Comparison of ENCODE assay signal across 11 cellular contexts in the genomic region with DNA sequence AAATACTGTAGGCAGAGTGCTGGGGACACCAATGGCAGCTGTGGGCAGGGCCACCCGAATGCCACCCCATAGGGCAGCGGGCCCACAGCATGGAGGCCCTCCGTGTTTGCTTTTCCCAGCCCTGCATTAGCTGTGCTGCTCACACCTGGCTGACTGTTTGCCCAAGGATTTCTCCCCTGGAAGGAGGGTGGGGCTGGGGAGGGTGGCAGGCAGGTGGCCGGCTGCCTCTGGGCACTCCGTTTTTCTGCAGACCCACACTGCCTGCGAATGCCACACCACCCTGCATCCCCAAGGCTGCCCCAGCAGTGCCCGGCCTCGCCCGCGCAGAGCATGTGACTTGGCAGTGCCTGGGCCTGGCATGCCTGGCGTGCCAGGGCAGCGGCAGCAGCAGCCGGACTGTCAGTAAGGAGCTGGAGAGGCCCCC. TPM values are rescaled to one million over a fixed set of nuclear protein-coding genes. Genes with fewer than 3 reads are reported as not detected.
DNase-seq lines count a peak whose midpoint lies in the region; ATAC-seq and TF ChIP-seq lines count a peak whose summit lies in the region.
"Had no signal": no experiment of that assay in that cellular context is flagged by ENCODE, and none has a peak within 500 bp of the region (broad histone marks: within the 10 kb centered on the region; RNA-seq: fewer than 3 reads in every experiment).

No MANE protein-coding gene starts in this region.

- H3K4me1 ChIP-seq in duodenal mucosa (ENCODE audit: control insufficient read depth in 1 of 2, insufficient read depth in 2 of 2, low read length in 2 of 2) = peaks cover 65 to 68% of the 10 kb centered on the region in 2 donors
- no peaks in the 10 kb centered on the region for H3K4me1 ChIP-seq in BE2C
- peaks cover 26% of the 10 kb centered on the region for H3K4me1 ChIP-seq in effector memory CD4-positive, alpha-beta T cell (ENCODE audit: control insufficient read depth, insufficient read depth, low read length, poor library complexity, severe bottlenecking)

- ATAC-seq in GM18505 (IDR thresholded peaks at IDR 0.05; ENCODE audit: unreplicated experiment) = no peak
- ATAC-seq: naive thymus-derived CD8-positive, alpha-beta T cell had no signal

- H3K9ac ChIP-seq in duodenal mucosa (ENCODE audit: low read depth in 1 of 2, low read length in 2 of 2) = peak overlapping the region; percentile 4 to 8

- TF ChIP-seq POLR2A in GM18505 (IDR thresholded peaks at IDR 0.05; ENCODE audit: borderline replicate concordance, extremely low read depth, insufficient read depth, insufficient read length) = no peak

- H3K36me3 ChIP-seq in duodenal mucosa (ENCODE audit: control insufficient read depth in 1 of 2, insufficient read depth in 2 of 2, low read length in 2 of 2) (no peaks in the 10 kb centered on the region), BE2C (no peaks in the 10 kb centered on the region)
- no peaks in the 10 kb centered on the region for H3K36me3 ChIP-seq in effector memory CD4-positive, alpha-beta T cell (ENCODE audit: control insufficient read depth, insufficient read depth, low read length)

- H3K27me3 ChIP-seq in duodenal mucosa (ENCODE audit: control insufficient read depth in 1 of 2, insufficient read depth in 2 of 2, low read length in 2 of 2) = no peaks in the 10 kb centered on the region
- H3K27me3 ChIP-seq in BE2C = no peaks in the 10 kb centered on the region
- H3K27me3 ChIP-seq in effector memory CD4-positive, alpha-beta T cell (replicated peaks; ENCODE audit: control insufficient read depth, insufficient read depth, low read length, poor library complexity, severe bottlenecking) = no peaks in the 10 kb centered on the region

- TF ChIP-seq CTCF in BE2C (IDR thresholded peaks at IDR 0.05; ENCODE audit: low read depth, low read length) = no peak

- peak overlapping the region; percentile 58 for H3K27ac ChIP-seq in duodenal mucosa (ENCODE audit: low read depth, low read length)
- no peak overlapping the region for H3K27ac ChIP-seq in effector memory CD4-positive, alpha-beta T cell (ENCODE audit: insufficient read depth, low read length, poor library complexity, severe bottlenecking)

- DNase-seq in DMS153 (lab: John Stamatoyannopoulos, UW) (peak; percentile 79), NCI-H510A treated with DMSO at 0.1 percent for 48 hours (lab: John Stamatoyannopoulos, UW) (peak; percentile 97), posterior cingulate gyrus (peak in 7 of 10 donors; percentile 46 to 93 (median 68)), BE2C (no peak), T-helper 1 cell (no peak)
- no peak for DNase-seq in effector memory CD4-positive, alpha-beta T cell
- DNase-seq: activated CD4-positive, alpha-beta T cell treated with anti-CD3 and anti-CD28 coated beads, Interleukin-2, amount 10 ng/mL, durations not matched to agents 7 days and 5 days; CD4-positive, alpha-beta memory T cell; naive thymus-derived CD8-positive, alpha-beta T cell had no signal

- intact Hi-C loops in posterior cingulate gyrus (cut with DNase I) = no loop called here

- H3K4me3 ChIP-seq in duodenal mucosa (ENCODE audit: low read depth in 1 of 2, low read length in 2 of 2) (no peak overlapping the region), BE2C (ENCODE audit: low read depth, low read length) (no peak overlapping the region)
- H3K4me3 ChIP-seq in effector memory CD4-positive, alpha-beta T cell (ENCODE audit: insufficient read depth, low read depth, low read length, poor library complexity, severe bottlenecking) = no peak overlapping the region

- no peaks in the 10 kb centered on the region for H3K9me3 ChIP-seq in duodenal mucosa (ENCODE audit: control insufficient read depth in 1 of 2, low read length in 2 of 2)
- no peaks in the 10 kb centered on the region for H3K9me3 ChIP-seq in BE2C
- H3K9me3 ChIP-seq in effector memory CD4-positive, alpha-beta T cell (ENCODE audit: control insufficient read depth, low read length) = no peaks in the 10 kb centered on the region

RNA-seq across cellular contexts. Expression of gene DAGLA, which starts 19.6 kb away (rescaled TPM):
- 13.7 TPM for polyA plus RNA-seq in BE2C (2012; ENCODE audit: insufficient read depth, insufficient read length, low read depth)
- polyA plus RNA-seq: naive thymus-derived CD8-positive, alpha-beta T cell had no signal

RNA-seq across cellular contexts. Expression of gene MYRF, which starts 52.7 kb away (rescaled TPM):
- 6.3 TPM for polyA plus RNA-seq in BE2C (2012; ENCODE audit: insufficient read depth, insufficient read length, low read depth)

Comparison
In these comparisons a context has a peak if more than half of its experiments do, and no peak if none do; other contexts are left out.
1. DNase-seq: peak in DMS153 (single experiment), NCI-H510A treated with DMSO at 0.1 percent for 48 hours (single experiment) and posterior cingulate gyrus (7 of 10); none in BE2C (single experiment), effector memory CD4-positive, alpha-beta T cell (0 of 3) and T-helper 1 cell (0 of 5).